ENCODE assay signal across 1 cellular context in the genomic region with DNA sequence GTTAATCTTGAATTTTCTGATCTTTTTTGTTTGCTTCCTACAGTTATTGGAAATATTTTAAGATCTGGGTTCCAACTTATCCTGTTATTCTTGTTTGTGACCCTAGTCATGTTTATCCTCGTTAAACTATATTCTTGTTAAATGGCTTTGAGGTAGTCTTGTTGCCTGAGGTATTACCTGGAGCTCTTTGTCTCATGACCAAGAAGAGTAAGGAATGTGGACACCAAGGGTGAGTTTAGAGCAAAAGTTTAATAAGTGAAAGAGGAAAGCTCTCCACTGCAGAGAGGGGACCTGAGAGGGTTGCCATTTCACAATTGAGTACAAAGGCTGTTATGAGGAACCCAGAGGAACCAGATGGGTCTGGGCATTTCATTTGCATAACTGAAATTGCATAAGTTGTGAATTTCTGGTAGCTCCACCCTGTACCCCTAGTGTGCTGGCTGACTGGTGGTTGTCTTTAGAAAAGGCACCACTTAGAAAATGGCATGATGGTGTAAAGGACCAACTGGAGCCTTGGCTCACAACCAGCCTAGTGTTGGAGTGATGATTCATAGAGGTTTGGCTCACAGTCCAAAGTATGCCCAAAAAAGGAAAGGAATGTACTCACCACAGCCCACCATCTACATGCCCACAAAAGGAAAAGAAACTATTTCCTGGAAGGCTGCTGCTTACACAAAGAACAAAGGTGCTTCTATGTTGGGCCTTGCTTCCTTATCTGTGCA.
TF ChIP-seq lines count a peak whose summit lies in the region.

No MANE protein-coding gene starts in this region.

TF ChIP-seq in HCT116, 20 proteins besides CTCF, POLR2A, EP300 and RAD21:
- TF ChIP-seq EZH2 (IDR thresholded peaks at IDR 0.05) (no peak), CBX3 (IDR thresholded peaks at IDR 0.05; ENCODE audit: low read depth) (no peak), SP1 (IDR thresholded peaks at IDR 0.05; ENCODE audit: low read depth) (no peak), SRF (IDR thresholded peaks at IDR 0.05; ENCODE audit: low read depth) (peak; percentile 86)
- TF ChIP-seq, protein P1, sequence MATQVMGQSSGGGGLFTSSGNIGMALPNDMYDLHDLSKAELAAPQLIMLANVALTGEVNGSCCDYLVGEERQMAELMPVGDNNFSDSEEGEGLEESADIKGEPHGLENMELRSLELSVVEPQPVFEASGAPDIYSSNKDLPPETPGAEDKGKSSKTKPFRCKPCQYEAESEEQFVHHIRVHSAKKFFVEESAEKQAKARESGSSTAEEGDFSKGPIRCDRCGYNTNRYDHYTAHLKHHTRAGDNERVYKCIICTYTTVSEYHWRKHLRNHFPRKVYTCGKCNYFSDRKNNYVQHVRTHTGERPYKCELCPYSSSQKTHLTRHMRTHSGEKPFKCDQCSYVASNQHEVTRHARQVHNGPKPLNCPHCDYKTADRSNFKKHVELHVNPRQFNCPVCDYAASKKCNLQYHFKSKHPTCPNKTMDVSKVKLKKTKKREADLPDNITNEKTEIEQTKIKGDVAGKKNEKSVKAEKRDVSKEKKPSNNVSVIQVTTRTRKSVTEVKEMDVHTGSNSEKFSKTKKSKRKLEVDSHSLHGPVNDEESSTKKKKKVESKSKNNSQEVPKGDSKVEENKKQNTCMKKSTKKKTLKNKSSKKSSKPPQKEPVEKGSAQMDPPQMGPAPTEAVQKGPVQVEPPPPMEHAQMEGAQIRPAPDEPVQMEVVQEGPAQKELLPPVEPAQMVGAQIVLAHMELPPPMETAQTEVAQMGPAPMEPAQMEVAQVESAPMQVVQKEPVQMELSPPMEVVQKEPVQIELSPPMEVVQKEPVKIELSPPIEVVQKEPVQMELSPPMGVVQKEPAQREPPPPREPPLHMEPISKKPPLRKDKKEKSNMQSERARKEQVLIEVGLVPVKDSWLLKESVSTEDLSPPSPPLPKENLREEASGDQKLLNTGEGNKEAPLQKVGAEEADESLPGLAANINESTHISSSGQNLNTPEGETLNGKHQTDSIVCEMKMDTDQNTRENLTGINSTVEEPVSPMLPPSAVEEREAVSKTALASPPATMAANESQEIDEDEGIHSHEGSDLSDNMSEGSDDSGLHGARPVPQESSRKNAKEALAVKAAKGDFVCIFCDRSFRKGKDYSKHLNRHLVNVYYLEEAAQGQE (IDR thresholded peaks at IDR 0.05; ENCODE audit: low read depth): no peak
